ENCODE assay signal across 8 cellular contexts in genomic region chr6:133952815-133953633, GRCh38. TPM values are rescaled to one million over a fixed set of nuclear protein-coding genes. Genes with fewer than 3 reads are reported as not detected.
A peak's percentile ranks its signal among the peaks of the same experiment; 100 is the strongest.
DNase-seq lines count a peak whose midpoint lies in the region; ATAC-seq and TF ChIP-seq lines count a peak whose summit lies in the region.

TBPL1 (plus strand) TSS chr6:133953224; CDS start chr6:133980126, 26,902 bp downstream.

- H3K36me3 Mint-ChIP-seq in activated CD4-positive, alpha-beta T cell treated with anti-CD3 and anti-CD28 coated beads for 36 hours (ENCODE audit: low read depth): no peaks in the 10 kb centered on the region
- no peaks in the 10 kb centered on the region for H3K36me3 Mint-ChIP-seq in chondrocyte (ENCODE audit: low read depth)

- CTCF ChIA-PET in activated CD4-positive, alpha-beta T cell treated with anti-CD3 and anti-CD28 coated beads for 36 hours (lab: Charles Lee): interaction anchor here (0.7 to 4.6 kb wide), 7 partner anchors 9 to 1149 kb away, joined by 3 to 30 read pairs (median 6); no protein-coding TSS in a partner anchor

- peaks cover 38% of the 10 kb centered on the region for H3K4me1 Mint-ChIP-seq in activated CD4-positive, alpha-beta T cell treated with anti-CD3 and anti-CD28 coated beads for 36 hours
- peaks cover 39% of the 10 kb centered on the region for H3K4me1 Mint-ChIP-seq in chondrocyte (ENCODE audit: low read depth)

- H3K27me3 ChIP-seq in BE2C: no peaks in the 10 kb centered on the region

- TF ChIP-seq CTCF in BE2C (IDR thresholded peaks at IDR 0.05; ENCODE audit: low read depth, low read length): no peak
- no peak for TF ChIP-seq CTCF in chondrocyte (IDR thresholded peaks at IDR 0.05)

- H3K27ac Mint-ChIP-seq in activated CD4-positive, alpha-beta T cell treated with anti-CD3 and anti-CD28 coated beads for 36 hours: peak within 1 kb of the TSS; percentile 93
- H3K27ac Mint-ChIP-seq in chondrocyte (ENCODE audit: unreplicated experiment): peak within 1 kb of the TSS; percentile 97

- H3K4me3 ChIP-seq in BE2C (ENCODE audit: low read depth, low read length): peak within 1 kb of the TSS; percentile 89

- peaks cover 18% of the 10 kb centered on the region for H3K4me1 ChIP-seq in BE2C

- H3K9me3 Mint-ChIP-seq in activated CD4-positive, alpha-beta T cell treated with anti-CD3 and anti-CD28 coated beads for 36 hours (ENCODE audit: low read depth): no peaks in the 10 kb centered on the region
- no peaks in the 10 kb centered on the region for H3K9me3 Mint-ChIP-seq in chondrocyte (ENCODE audit: low read depth)

- peak within 1 kb of the TSS; percentile 98 for H3K4me3 Mint-ChIP-seq in activated CD4-positive, alpha-beta T cell treated with anti-CD3 and anti-CD28 coated beads for 36 hours
- H3K4me3 Mint-ChIP-seq in chondrocyte (ENCODE audit: unreplicated experiment): peak within 1 kb of the TSS; percentile 99

- H3K36me3 ChIP-seq in BE2C: no peaks in the 10 kb centered on the region

- peak; percentile 88 for ATAC-seq in HG03439 (IDR thresholded peaks at IDR 0.05; ENCODE audit: unreplicated experiment)
- ATAC-seq in activated CD4-positive, alpha-beta T cell treated with anti-CD3 and anti-CD28 coated beads for 36 hours: peak; percentile 90

- intact Hi-C loops in activated CD4-positive, alpha-beta T cell treated with anti-CD3 and anti-CD28 coated beads for 36 hours (cut with DNase I, micrococcal nuclease): loop anchor here (1.0 to 10.0 kb wide), 8 partner anchors 11 to 1544 kb away; partner anchors contain the start of genes RPS12 (in 2 of the 2), AHI1 (in 1 of the 2), MYB (in 1 of the 2) and SLC18B1 (in 1 of the 2)

- DNase-seq in BE2C (peak; percentile 96), GM19238 (ENCODE audit: insufficient read length, low spot score) (peak; percentile 86), NCI-H510A (lab: John Stamatoyannopoulos, UW) (peak; percentile 83), chondrocyte (ENCODE audit: low spot score) (peak; percentile 95), kidney glomerular epithelial cell (lab: John Stamatoyannopoulos, UW) (peak; percentile 94)
- DNase-seq in activated CD4-positive, alpha-beta T cell treated with anti-CD3 and anti-CD28 coated beads for 36 hours: peak; percentile 92
- peak; percentile 79 to 88 for DNase-seq in stimulated activated CD4-positive, alpha-beta T cell treated with anti-CD3 and anti-CD28 coated beads, Interleukin-15, amount 100 ng/mL, for 48 hours (ENCODE audit: low read depth in 2 of 2)

- POLR2A ChIA-PET in activated CD4-positive, alpha-beta T cell treated with anti-CD3 and anti-CD28 coated beads for 36 hours (lab: Charles Lee): no interaction called here

- no peaks in the 10 kb centered on the region for H3K9me3 ChIP-seq in BE2C

- H3K27me3 Mint-ChIP-seq in activated CD4-positive, alpha-beta T cell treated with anti-CD3 and anti-CD28 coated beads for 36 hours: no peaks in the 10 kb centered on the region
- H3K27me3 Mint-ChIP-seq in chondrocyte (ENCODE audit: low read depth): no peaks in the 10 kb centered on the region

RNA-seq across cellular contexts. Expression of gene TBPL1, which starts in this region (rescaled TPM):
- polyA plus RNA-seq in BE2C (2012; ENCODE audit: insufficient read depth, insufficient read length, low read depth): 63.0 TPM
- total RNA-seq in activated CD4-positive, alpha-beta T cell treated with anti-CD3 and anti-CD28 coated beads for 36 hours: 10 to 100 TPM; 32.2 to 33.9 TPM
- 27.2 to 28.5 TPM (median 28.1 TPM) in 3 replicates for total RNA-seq in chondrocyte

Comparison
In these comparisons a context has a peak if more than half of its experiments do, and no peak if none do; other contexts are left out.
1. Peak in every context shown above with its lines: DNase-seq, ATAC-seq and H3K4me3 ChIP-seq.